Comparison of ENCODE assay signal across 1 cellular context in genomic region chr10:92395271-92395670, GRCh38.
TF ChIP-seq lines count a peak whose summit lies in the region.

No MANE protein-coding gene starts in this region.

TF ChIP-seq in SK-N-SH treated with all-trans-retinoic acid at 6 μM for 48 hours, 23 proteins besides CTCF, POLR2A, EP300 and RAD21 (continued from another document):
- no peak for TF ChIP-seq TSHZ2 (CRISPR knock-in tag; IDR thresholded peaks at IDR 0.05)
- TF ChIP-seq ZC3H10 (CRISPR knock-in tag; IDR thresholded peaks at IDR 0.05): no peak
- no peak for TF ChIP-seq ZNF8 (CRISPR knock-in tag; IDR thresholded peaks at IDR 0.05)
- TF ChIP-seq OSR1 (CRISPR knock-in tag; IDR thresholded peaks at IDR 0.05): no peak
- no peak for TF ChIP-seq GLIS3 (CRISPR knock-in tag; IDR thresholded peaks at IDR 0.05)
- TF ChIP-seq ZFP3 (CRISPR knock-in tag; IDR thresholded peaks at IDR 0.05): no peak
- TF ChIP-seq PPARA (CRISPR knock-in tag; IDR thresholded peaks at IDR 0.05; ENCODE audit: borderline replicate concordance): no peak
- no peak for TF ChIP-seq TCF4 (CRISPR knock-in tag; IDR thresholded peaks at IDR 0.05; ENCODE audit: borderline replicate concordance)
